ENCODE assay signal across 8 cellular contexts in the genomic region with DNA sequence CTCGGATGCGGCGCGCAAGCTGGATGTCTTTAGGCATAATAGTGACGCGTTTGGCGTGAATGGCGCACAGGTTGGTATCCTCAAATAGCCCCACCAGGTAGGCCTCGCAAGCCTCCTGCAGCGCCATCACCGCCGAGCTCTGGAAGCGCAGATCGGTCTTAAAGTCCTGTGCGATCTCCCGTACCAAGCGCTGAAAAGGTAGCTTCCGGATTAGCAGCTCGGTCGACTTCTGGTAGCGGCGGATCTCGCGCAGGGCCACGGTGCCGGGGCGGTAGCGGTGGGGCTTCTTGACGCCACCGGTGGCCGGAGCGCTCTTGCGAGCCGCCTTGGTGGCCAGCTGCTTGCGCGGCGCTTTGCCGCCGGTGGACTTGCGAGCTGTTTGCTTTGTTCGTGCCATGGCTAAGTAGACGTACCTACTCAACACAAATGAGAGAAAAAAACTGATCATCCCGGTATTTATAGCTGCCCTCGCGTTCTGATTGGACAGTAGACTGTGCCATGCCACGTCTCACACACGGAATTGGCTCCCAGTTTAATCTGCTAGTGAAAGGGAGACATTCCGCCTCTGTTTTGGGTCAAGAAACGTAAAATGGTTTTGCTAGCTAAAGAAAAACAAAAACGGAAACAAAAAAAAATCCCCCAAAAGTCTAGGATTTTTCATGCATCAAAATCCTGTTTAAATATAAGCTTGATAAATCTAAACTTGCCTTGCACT. TPM values are rescaled to one million over a fixed set of nuclear protein-coding genes. Genes with fewer than 3 reads are reported as not detected.
DNase-seq lines count a peak whose midpoint lies in the region; ATAC-seq, FAIRE-seq and TF ChIP-seq lines count a peak whose summit lies in the region.

No MANE protein-coding gene starts in this region.

- FAIRE-seq in K562 (lab: Jason Lieb, UNC) (no peak), small intestine (lab: Jason Lieb, UNC) (no peak)

- POLR2A ChIA-PET in K562 (lab: Yijun Ruan, JAX) = interaction anchor here (0.9 to 18.7 kb wide), 7 partner anchors 11 to 35 kb away, joined by 3 to 306 read pairs (median 55); a partner anchor contains a TSS

- intact Hi-C loops in K562 (cut with micrococcal nuclease) = no loop called here

- TF ChIP-seq EP300 in K562 (IDR thresholded peaks at IDR 0.05; ENCODE audit: low read length) = no peak

- peaks cover 52% of the 10 kb centered on the region for H3K4me1 Mint-ChIP-seq in T-helper 2 cell treated with Interferon-gamma antibody and Interleukin-4, amounts not matched to agents 5 μg/mL and 100 μg/mL, for 36 hours (ENCODE audit: low read depth)

- WGBS in K562 (ENCODE audit: insufficient coverage, low coverage, missing lambda C conversion rate) = 94% methylated on average over 47 of the region's 50 CpGs
- no CpG with 5 or more reads among the region's 50 CpGs for WGBS in iPS DF 6.9 (ENCODE audit: insufficient coverage, insufficient read length)
- WGBS in small intestine, 3 donors = 1% methylated on average over 50 of the region's 50 CpGs

- H3K4me1 ChIP-seq in K562 (replicated peaks in 1 of 2; ENCODE audit: control insufficient read depth in 2 of 2, insufficient read depth in 2 of 2, low read length in 2 of 2) (peaks cover 0 to 15% of the 10 kb centered on the region in 2 experiments; a peak in 4 of 5 replicates), iPS DF 6.9 (ENCODE audit: control insufficient read depth, insufficient read depth, low read length) (no peaks in the 10 kb centered on the region), small intestine (ENCODE audit: control insufficient read depth in 2 of 2, insufficient read depth in 1 of 2, low read depth in 1 of 2, low read length in 1 of 2) (no peaks in the 10 kb centered on the region)

- H4K20me1 ChIP-seq in K562 (replicated peaks; ENCODE audit: control insufficient read depth, insufficient read depth, low read length) = no peaks in the 10 kb centered on the region

- no peaks in the 10 kb centered on the region for H3K9me3 Mint-ChIP-seq in T-helper 2 cell treated with Interferon-gamma antibody and Interleukin-4, amounts not matched to agents 5 μg/mL and 100 μg/mL, for 36 hours

- peaks cover 9% of the 10 kb centered on the region for H3K27me3 Mint-ChIP-seq in T-helper 2 cell treated with Interferon-gamma antibody and Interleukin-4, amounts not matched to agents 5 μg/mL and 100 μg/mL, for 36 hours (ENCODE audit: low read depth)

- H3K27me3 ChIP-seq in K562 (ENCODE audit: control insufficient read depth in 2 of 2, insufficient read depth in 2 of 2, low read length in 2 of 2) = no peaks in the 10 kb centered on the region
- H3K27me3 ChIP-seq in iPS DF 6.9 (ENCODE audit: control insufficient read depth, insufficient read depth, low read length) = no peaks in the 10 kb centered on the region
- no peaks in the 10 kb centered on the region for H3K27me3 ChIP-seq in small intestine (ENCODE audit: control insufficient read depth in 2 of 2, insufficient read depth in 2 of 2, low read length in 2 of 2)

- H3K9me3 ChIP-seq in K562 (replicated peaks; ENCODE audit: control insufficient read depth, insufficient read depth, low read depth, low read length) (peaks cover 4% of the 10 kb centered on the region; the same call in 1 of the 2 replicates), iPS DF 6.9 (ENCODE audit: control insufficient read depth, insufficient read depth, low read length) (no peaks in the 10 kb centered on the region), small intestine (ENCODE audit: control insufficient read depth, low read depth) (no peaks in the 10 kb centered on the region)

- TF ChIP-seq RAD21 in K562 (CRISPR knock-in tag; conservative IDR thresholded peaks at IDR 0.05 in 1 of 2, IDR thresholded peaks at IDR 0.05 in 1 of 2) = no peak

- ATAC-seq in HG02588 (IDR thresholded peaks at IDR 0.05; ENCODE audit: unreplicated experiment) (peak; percentile 52), K562 (no peak)

- H3K4me3 Mint-ChIP-seq in T-helper 2 cell treated with Interferon-gamma antibody and Interleukin-4, amounts not matched to agents 5 μg/mL and 100 μg/mL, for 36 hours = peak overlapping the region; percentile 90

- H3K27ac ChIP-seq in K562 (ENCODE audit: extremely low read depth, low read depth, low read length) (no peak overlapping the region), iPS DF 6.9 (ENCODE audit: low read length) (peak overlapping the region; percentile 20), small intestine (ENCODE audit: low read depth in 1 of 2, low read length in 1 of 2) (peak overlapping the region; percentile 92 to 99)

- no peak overlapping the region for H2AFZ ChIP-seq in K562 (ENCODE audit: low read depth, low read length)

- in situ Hi-C loops in K562 (cut with MboI) = no loop called here
- in situ Hi-C loops in KBM-7 (cut with MboI; ENCODE audit: low pct_unique_long_range_greater_than_20kb, low sequenced_read_pairs) = no loop called here

- no peak for TF ChIP-seq POLR2A in K562 (conservative IDR thresholded peaks at IDR 0.05)

- DNase-seq in GM12864 (ENCODE audit: low read depth) (peak; percentile 97), NCI-H1092 (lab: John Stamatoyannopoulos, UW) (peak; percentile 84), K562 (ENCODE audit: extremely low read depth in 1 of 4, low spot score in 3 of 4) (no peak), iPS DF 6.9 (ENCODE audit: low read depth, low spot score) (no peak), small intestine (peak; percentile 98), KBM-7 (no peak)
- peak; percentile 86 for DNase-seq in T-helper 2 cell treated with Interferon-gamma antibody and Interleukin-4, amounts not matched to agents 5 μg/mL and 100 μg/mL, for 36 hours (ENCODE audit: low spot score)

- H3K9me1 ChIP-seq in K562 (ENCODE audit: control insufficient read depth, insufficient read depth, low read length) = no peaks in the 10 kb centered on the region

- peak overlapping the region; percentile 99 for H3K27ac Mint-ChIP-seq in T-helper 2 cell treated with Interferon-gamma antibody and Interleukin-4, amounts not matched to agents 5 μg/mL and 100 μg/mL, for 36 hours

- H3K9ac ChIP-seq in K562 (ENCODE audit: insufficient read depth in 1 of 2, low read depth in 2 of 2, low read length in 2 of 2) = peak overlapping the region in 1 of 2 experiments; percentile 54; a peak in 1 of 4 replicates

- H3K36me3 ChIP-seq in K562 (ENCODE audit: control insufficient read depth, insufficient read depth, low read length) (no peaks in the 10 kb centered on the region), iPS DF 6.9 (ENCODE audit: control insufficient read depth, insufficient read depth, low read length) (no peaks in the 10 kb centered on the region), small intestine (ENCODE audit: control insufficient read depth in 2 of 2, insufficient read depth in 2 of 2, low read length in 2 of 2) (no peaks in the 10 kb centered on the region)

- H3K4me3 ChIP-seq in GM12864 (ENCODE audit: low read depth, low read length) (peak overlapping the region; percentile 58), K562 (no peak overlapping the region), iPS DF 6.9 (ENCODE audit: low read length) (peak overlapping the region; percentile 68), small intestine (ENCODE audit: low read depth in 1 of 2, low read length in 2 of 2) (peak overlapping the region; percentile 53 to 60)

- peaks cover 1% of the 10 kb centered on the region; the same call in 1 of the 3 replicates for H3K79me2 ChIP-seq in K562 (ENCODE audit: control insufficient read depth, insufficient read depth, low read length)

- no peak overlapping the region for H3K4me2 ChIP-seq in K562 (ENCODE audit: insufficient read depth, low read length)

- no TSS peak for BruUV-seq in K562 (replicated peaks; lab: Mats Ljungman, UMichigan)

- CTCF ChIA-PET in K562 (lab: Yijun Ruan, JAX; ENCODE audit: low intra/inter-chr PET ratio) = no interaction called here

- H3K36me3 Mint-ChIP-seq in T-helper 2 cell treated with Interferon-gamma antibody and Interleukin-4, amounts not matched to agents 5 μg/mL and 100 μg/mL, for 36 hours (ENCODE audit: low read depth) = peaks cover 3% of the 10 kb centered on the region

- TF ChIP-seq CTCF in GM12864 (IDR thresholded peaks at IDR 0.05; ENCODE audit: low read depth, low read length, missing control alignments) (peak; percentile 59), K562 (IDR thresholded peaks at IDR 0.05 in 2 of 3, conservative IDR thresholded peaks at IDR 0.05 in 1 of 3; ENCODE audit: insufficient read depth in 2 of 3, low read depth in 1 of 3, low read length in 3 of 3) (no peak)

TF ChIP-seq in K562, 482 proteins besides CTCF, POLR2A, EP300 and RAD21 (continues in another document):
- TF ChIP-seq ZEB2 (IDR thresholded peaks at IDR 0.05) (no peak), ZNF146 (CRISPR knock-in tag; IDR thresholded peaks at IDR 0.05; ENCODE audit: unreplicated experiment) (no peak)
- TF ChIP-seq, protein P1, sequence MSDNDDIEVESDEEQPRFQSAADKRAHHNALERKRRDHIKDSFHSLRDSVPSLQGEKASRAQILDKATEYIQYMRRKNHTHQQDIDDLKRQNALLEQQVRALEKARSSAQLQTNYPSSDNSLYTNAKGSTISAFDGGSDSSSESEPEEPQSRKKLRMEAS (CRISPR knock-in tag; IDR thresholded peaks at IDR 0.05) = no peak

RNA-seq across cellular contexts. Expression of a gene that starts 40.1 kb away (rescaled TPM):
- total RNA-seq in K562 (2011; cell fraction: chromatin; rRNA removed; ENCODE audit: low replicate concordance) = not detected in 2 replicates
- not detected in 2 replicates for total RNA-seq in K562 (2011; cell fraction: nucleolus; rRNA removed)
- not detected in 2 replicates for total RNA-seq in K562 (2011; cell fraction: nucleoplasm; rRNA removed)
- total RNA-seq in K562 (2014; rRNA removed) (not detected in 2 replicates), K562 (2014; rRNA removed; fragmentation: Illumina TruSeq; extraction: Trizol) (not detected in 2 replicates), K562 (2015; rRNA removed; fragmentation: Illumina TruSeq; extraction: Trizol) (not detected in 2 replicates), K562 (2021) (not detected in 2 replicates)
- polyA plus RNA-seq in K562 (2011; rRNA removed) (not detected in 2 replicates), K562 (2014; fragmentation: Illumina TruSeq; extraction: Trizol) (not detected in 2 replicates), K562 (2014; fragmentation: Nextera tagmentation; extraction: Ambion mirVana) (under 1 TPM in 1 of 2 experiments, not detected in 1; 0.24 TPM), K562 (2014; rRNA removed) (not detected in 2 replicates), small intestine (not detected)
- polyA plus RNA-seq in K562 (2011; cell fraction: cytosol; rRNA removed) = not detected in 2 replicates
- polyA plus RNA-seq in K562 (2011; cell fraction: nucleus; rRNA removed) = not detected in 2 replicates
- polyA plus RNA-seq in K562 (2012) = 0.14 and 0.57 TPM in 2 replicates
- not detected in 2 replicates for polyA minus RNA-seq in K562 (2011; rRNA and poly(A)+ RNA removed)
- not detected in 2 replicates for polyA minus RNA-seq in K562 (2011; cell fraction: cytosol; rRNA and poly(A)+ RNA removed)
- not detected in 2 replicates for polyA minus RNA-seq in K562 (2011; cell fraction: nucleus; rRNA and poly(A)+ RNA removed)

Comparison
In these comparisons a context has a peak if more than half of its experiments do, and no peak if none do; other contexts are left out.
1. DNase-seq: peak in GM12864 (single experiment), NCI-H1092 (single experiment), T-helper 2 cell treated with Interferon-gamma antibody and Interleukin-4, amounts not matched to agents 5 μg/mL and 100 μg/mL, for 36 hours (single experiment) and small intestine (single experiment); none in K562 (0 of 4), iPS DF 6.9 (single experiment) and KBM-7 (single experiment).